Comparison of ENCODE assay signal across 10 cellular contexts in the genomic region with DNA sequence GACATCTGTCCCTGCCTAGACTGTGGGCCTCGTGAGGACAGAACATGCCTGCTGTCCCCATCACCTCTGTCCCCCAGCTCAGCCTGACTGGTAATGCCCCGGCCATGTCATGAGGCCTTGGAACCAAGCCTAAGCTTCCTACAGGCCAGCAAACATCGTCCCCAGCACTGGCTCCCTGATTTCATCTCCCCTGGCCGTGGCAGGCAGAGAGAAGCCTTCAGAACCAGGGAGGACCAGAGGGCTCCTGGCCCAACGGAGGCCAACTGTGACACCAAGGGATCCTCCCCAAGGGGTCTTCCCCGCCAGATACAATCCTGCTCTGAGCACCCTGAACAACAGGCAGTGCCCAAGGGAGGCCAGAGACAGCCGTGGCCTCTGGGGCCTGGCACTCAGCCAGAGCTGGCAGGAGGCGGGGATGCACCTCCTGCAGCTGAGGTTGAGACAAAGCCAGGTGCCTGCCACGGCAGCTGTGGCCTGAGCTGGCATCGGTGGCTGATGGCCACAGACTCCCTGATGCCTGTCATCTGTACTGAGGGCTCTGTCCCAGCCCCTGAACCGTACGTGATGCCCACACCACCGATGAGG. TPM values are rescaled to one million over a fixed set of nuclear protein-coding genes. Genes with fewer than 3 reads are reported as not detected.
DNase-seq lines count a peak whose midpoint lies in the region; ATAC-seq and FAIRE-seq lines count a peak whose summit lies in the region.
"Had no signal": no experiment of that assay in that cellular context is flagged by ENCODE, and none has a peak within 500 bp of the region (broad histone marks: within the 10 kb centered on the region; RNA-seq: fewer than 3 reads in every experiment).

No MANE protein-coding gene starts in this region.

- peak in 1 of 2 donors; percentile 33 for DNase-seq in stimulated activated naive CD8-positive, alpha-beta T cell treated with anti-CD3 and anti-CD28 coated beads, Interleukin-15, amount 100 ng/mL, for 72 hours
- DNase-seq in stimulated activated naive CD8-positive, alpha-beta T cell treated with anti-CD3 and anti-CD28 coated beads, Interleukin-15, Interleukin-2, amounts not matched to agents 100 U/mL and 50 U/mL, for 24 hours = no peak
- DNase-seq in RCC 7860 (ENCODE audit: low spot score) = peak; percentile 9
- DNase-seq in left ventricle myocardium superior = peak; percentile 81
- no peak for DNase-seq in activated CD4-positive, alpha-beta T cell treated with anti-CD3 and anti-CD28 coated beads, Interleukin-2, amount 10 ng/mL, durations not matched to agents 24 days and 14 days
- no peak for DNase-seq in NCI-H2107 treated with DMSO at 0.1 percent for 48 hours (lab: John Stamatoyannopoulos, UW; ENCODE audit: unreplicated experiment)
- DNase-seq in AG08396 (ENCODE audit: low spot score) = no peak
- DNase-seq: activated T-cell treated with anti-CD3 and anti-CD28 coated beads for 4 hours, colonic mucosa had no signal

- intact Hi-C loops in left ventricle myocardium superior (cut with micrococcal nuclease) = no loop called here
- intact Hi-C loops in activated CD4-positive, alpha-beta T cell treated with anti-CD3 and anti-CD28 coated beads, Interleukin-2, amount 10 ng/mL, durations not matched to agents 24 days and 14 days (cut with micrococcal nuclease) = no loop called here

- peaks cover 67% of the 10 kb centered on the region for H3K4me1 Mint-ChIP-seq in stimulated activated naive CD8-positive, alpha-beta T cell treated with anti-CD3 and anti-CD28 coated beads, Interleukin-15, amount 100 ng/mL, for 72 hours
- H3K4me1 Mint-ChIP-seq in activated CD4-positive, alpha-beta T cell treated with anti-CD3 and anti-CD28 coated beads, Interleukin-2, amount 10 ng/mL, durations not matched to agents 24 days and 14 days = peaks cover 8% of the 10 kb centered on the region

- H3K4me3 Mint-ChIP-seq in stimulated activated naive CD8-positive, alpha-beta T cell treated with anti-CD3 and anti-CD28 coated beads, Interleukin-15, amount 100 ng/mL, for 72 hours = no peak overlapping the region
- H3K4me3 Mint-ChIP-seq in activated CD4-positive, alpha-beta T cell treated with anti-CD3 and anti-CD28 coated beads, Interleukin-2, amount 10 ng/mL, durations not matched to agents 24 days and 14 days = no peak overlapping the region

- H3K27me3 Mint-ChIP-seq in stimulated activated naive CD8-positive, alpha-beta T cell treated with anti-CD3 and anti-CD28 coated beads, Interleukin-15, amount 100 ng/mL, for 72 hours = no peaks in the 10 kb centered on the region
- no peaks in the 10 kb centered on the region for H3K27me3 Mint-ChIP-seq in activated CD4-positive, alpha-beta T cell treated with anti-CD3 and anti-CD28 coated beads, Interleukin-2, amount 10 ng/mL, durations not matched to agents 24 days and 14 days

- no peaks in the 10 kb centered on the region for H3K9me3 Mint-ChIP-seq in stimulated activated naive CD8-positive, alpha-beta T cell treated with anti-CD3 and anti-CD28 coated beads, Interleukin-15, amount 100 ng/mL, for 72 hours
- H3K9me3 Mint-ChIP-seq in activated CD4-positive, alpha-beta T cell treated with anti-CD3 and anti-CD28 coated beads, Interleukin-2, amount 10 ng/mL, durations not matched to agents 24 days and 14 days = no peaks in the 10 kb centered on the region

- H3K27ac Mint-ChIP-seq in stimulated activated naive CD8-positive, alpha-beta T cell treated with anti-CD3 and anti-CD28 coated beads, Interleukin-15, amount 100 ng/mL, for 72 hours = no peak overlapping the region
- no peak overlapping the region for H3K27ac Mint-ChIP-seq in activated CD4-positive, alpha-beta T cell treated with anti-CD3 and anti-CD28 coated beads, Interleukin-2, amount 10 ng/mL, durations not matched to agents 24 days and 14 days

- peaks cover 4% of the 10 kb centered on the region for H3K36me3 Mint-ChIP-seq in activated CD4-positive, alpha-beta T cell treated with anti-CD3 and anti-CD28 coated beads, Interleukin-2, amount 10 ng/mL, durations not matched to agents 24 days and 14 days (ENCODE audit: low read depth)

- peak; percentile 21 for ATAC-seq in stimulated activated naive CD8-positive, alpha-beta T cell treated with anti-CD3 and anti-CD28 coated beads, Interleukin-15, amount 100 ng/mL, for 72 hours
- no peak for ATAC-seq in stimulated activated naive CD8-positive, alpha-beta T cell treated with anti-CD3 and anti-CD28 coated beads, Interleukin-15, Interleukin-2, amounts not matched to agents 100 U/mL and 50 U/mL, for 24 hours
- ATAC-seq in left ventricle myocardium superior (peak; percentile 50), GM21529 (IDR thresholded peaks at IDR 0.05; ENCODE audit: unreplicated experiment) (no peak)

- FAIRE-seq in RCC 7860 (lab: Jason Lieb, UNC) = no peak

RNA-seq across cellular contexts. Expression of a gene that starts 9.9 kb away (rescaled TPM):
- total RNA-seq in left ventricle myocardium superior = 4.9 TPM
- total RNA-seq in activated CD4-positive, alpha-beta T cell treated with anti-CD3 and anti-CD28 coated beads, Interleukin-2, amount 10 ng/mL, durations not matched to agents 24 days and 14 days = 20.0 and 21.0 TPM in 2 replicates

RNA-seq across cellular contexts. Expression of a gene that starts 43.6 kb away (rescaled TPM):
- 18.5 TPM for total RNA-seq in left ventricle myocardium superior
- total RNA-seq in activated CD4-positive, alpha-beta T cell treated with anti-CD3 and anti-CD28 coated beads, Interleukin-2, amount 10 ng/mL, durations not matched to agents 24 days and 14 days = 261 and 262 TPM in 2 replicates

Comparison
In these comparisons a context has a peak if more than half of its experiments do, and no peak if none do; other contexts are left out.
1. ATAC-seq: peak in stimulated activated naive CD8-positive, alpha-beta T cell treated with anti-CD3 and anti-CD28 coated beads, Interleukin-15, amount 100 ng/mL, for 72 hours (single experiment) and left ventricle myocardium superior (single experiment); none in stimulated activated naive CD8-positive, alpha-beta T cell treated with anti-CD3 and anti-CD28 coated beads, Interleukin-15, Interleukin-2, amounts not matched to agents 100 U/mL and 50 U/mL, for 24 hours (single experiment) and GM21529 (single experiment).
2. DNase-seq: peak in RCC 7860 (single experiment) and left ventricle myocardium superior (single experiment); none in stimulated activated naive CD8-positive, alpha-beta T cell treated with anti-CD3 and anti-CD28 coated beads, Interleukin-15, Interleukin-2, amounts not matched to agents 100 U/mL and 50 U/mL, for 24 hours (single experiment), activated CD4-positive, alpha-beta T cell treated with anti-CD3 and anti-CD28 coated beads, Interleukin-2, amount 10 ng/mL, durations not matched to agents 24 days and 14 days (single experiment), NCI-H2107 treated with DMSO at 0.1 percent for 48 hours (single experiment) and AG08396 (single experiment).
3. RNA of a gene that starts 43.6 kb away (total RNA-seq): 261 to 262 TPM in activated CD4-positive, alpha-beta T cell treated with anti-CD3 and anti-CD28 coated beads, Interleukin-2, amount 10 ng/mL, durations not matched to agents 24 days and 14 days; 18.5 TPM in left ventricle myocardium superior (single experiment); every median in the first group is over 10 times any median in the second.